Comparison of ENCODE assay signal across 8 cellular contexts in the genomic region with DNA sequence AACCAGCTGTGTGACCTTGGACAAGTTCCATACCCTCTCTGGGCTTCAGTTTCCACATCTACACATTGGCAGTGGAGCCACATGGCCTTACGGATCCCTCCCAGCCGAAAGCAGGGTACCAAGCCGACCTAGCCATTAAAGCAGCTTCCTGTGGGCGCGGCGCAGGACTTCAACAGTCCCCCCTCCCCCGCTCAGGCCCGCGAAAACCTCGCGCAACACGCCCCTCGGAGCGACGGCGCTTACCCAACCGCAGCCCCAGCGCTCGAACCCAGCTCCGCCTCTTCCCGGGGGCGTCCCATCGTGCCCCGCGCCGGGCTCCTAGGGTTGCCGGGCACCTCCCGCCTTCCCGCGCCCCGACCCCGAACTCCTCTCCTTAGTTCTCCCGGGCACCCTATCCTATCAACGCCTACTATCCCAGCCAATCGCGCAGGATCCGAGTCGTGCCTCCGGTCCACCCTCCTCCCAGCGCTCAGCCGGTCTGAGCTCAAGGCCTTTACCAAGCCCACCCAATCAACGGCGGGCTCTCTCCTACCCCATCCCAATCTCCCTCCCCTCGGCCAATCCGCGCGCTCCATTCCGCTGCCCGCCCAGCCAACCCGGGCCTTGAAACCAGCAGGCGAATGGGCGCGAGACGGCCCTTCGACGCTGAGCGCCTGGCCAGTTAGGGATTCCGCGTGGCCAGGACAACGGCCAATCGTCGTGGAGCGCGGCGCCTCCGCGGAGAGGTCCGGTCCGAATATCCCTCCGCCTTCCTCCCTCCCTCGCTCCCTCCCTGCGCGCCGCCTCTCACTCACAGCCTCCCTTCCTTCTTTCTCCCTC. TPM values are rescaled to one million over a fixed set of nuclear protein-coding genes. Genes with fewer than 3 reads are reported as not detected.
A peak's percentile ranks its signal among the peaks of the same experiment; 100 is the strongest.
DNase-seq lines count a peak whose midpoint lies in the region; ATAC-seq and TF ChIP-seq lines count a peak whose summit lies in the region.

A gene (plus strand): TSS at position 767 of the 819 bp plus-strand sequence. CDS start 326 bp downstream, outside the sequence.

- no peaks in the 10 kb centered on the region for H3K9me3 ChIP-seq in left ventricle myocardium inferior (replicated peaks)
- H3K9me3 ChIP-seq in prostate gland = no peaks in the 10 kb centered on the region

- WGBS in prostate gland = 0% methylated on average over 74 of the region's 74 CpGs
- under 1% methylated on average over 74 of the region's 74 CpGs for WGBS in urinary bladder

- DNase-seq in NCI-H187 (lab: John Stamatoyannopoulos, UW) (peak; percentile 95 to 96), T-helper 2 cell (peak; percentile 95 to 100 (median 97)), left ventricle myocardium inferior (peak; percentile 100), prostate gland (ENCODE audit: low spot score) (peak; percentile 100)

- H3K4me1 ChIP-seq in left ventricle myocardium inferior (peaks cover 55% of the 10 kb centered on the region), prostate gland (replicated peaks) (peaks cover 4% of the 10 kb centered on the region), urinary bladder (ENCODE audit: insufficient read depth) (no peaks in the 10 kb centered on the region)

- TF ChIP-seq CTCF in left ventricle myocardium inferior (IDR thresholded peaks at IDR 0.05; ENCODE audit: borderline replicate concordance) (no peak), prostate gland (IDR thresholded peaks at IDR 0.05) (peak in 1 of 4 experiments; percentile 6)

- peak within 1 kb of the TSS; percentile 97 for H3K4me3 ChIP-seq in left ventricle myocardium inferior
- H3K4me3 ChIP-seq in prostate gland = peak within 1 kb of the TSS; percentile 69 to 96
- H3K4me3 ChIP-seq in urinary bladder (ENCODE audit: low read depth, low read length) = peak within 1 kb of the TSS; percentile 90

- peak; percentile 80 for ATAC-seq in GM18498 (IDR thresholded peaks at IDR 0.05; ENCODE audit: unreplicated experiment)
- ATAC-seq in HG02938 (IDR thresholded peaks at IDR 0.05; ENCODE audit: unreplicated experiment) = peak; percentile 80

- intact Hi-C loops in left ventricle myocardium inferior (cut with micrococcal nuclease) (no loop called here), prostate gland (cut with DNase I) (no loop called here)

- TF ChIP-seq POLR2A in prostate gland (IDR thresholded peaks at IDR 0.05) = peak; percentile 43

- H3K36me3 ChIP-seq in left ventricle myocardium inferior (peaks cover 31% of the 10 kb centered on the region), prostate gland (peaks cover 0 to 2% of the 10 kb centered on the region in 2 donors), urinary bladder (ENCODE audit: insufficient read depth) (no peaks in the 10 kb centered on the region)

- H3K27ac ChIP-seq in angular gyrus (ENCODE audit: low read depth, low read length) (peak within 1 kb of the TSS; percentile 77), left ventricle myocardium inferior (replicated peaks) (peak within 1 kb of the TSS; percentile 97), prostate gland (peak within 1 kb of the TSS; percentile 94 to 96), urinary bladder (ENCODE audit: low read depth) (peak within 1 kb of the TSS; percentile 79)

- H3K27me3 ChIP-seq in left ventricle myocardium inferior (ENCODE audit: low read depth) = no peaks in the 10 kb centered on the region
- no peaks in the 10 kb centered on the region for H3K27me3 ChIP-seq in prostate gland (replicated peaks; ENCODE audit: insufficient read depth)

RNA-seq across cellular contexts. Expression of the gene that starts here (rescaled TPM):
- total RNA-seq in left ventricle myocardium inferior = 173 TPM
- 100 to 1,000 TPM; 148 to 239 TPM for total RNA-seq in prostate gland
- total RNA-seq in urinary bladder = 136 TPM
- polyA plus RNA-seq in urinary bladder = 66.8 TPM

Comparison
In these comparisons a context has a peak if more than half of its experiments do, and no peak if none do; other contexts are left out.
1. Peak in every context shown above with its lines: DNase-seq, ATAC-seq, H3K4me3 ChIP-seq and H3K27ac ChIP-seq.